Comparison of ENCODE assay signal across 15 cellular contexts in the genomic region with DNA sequence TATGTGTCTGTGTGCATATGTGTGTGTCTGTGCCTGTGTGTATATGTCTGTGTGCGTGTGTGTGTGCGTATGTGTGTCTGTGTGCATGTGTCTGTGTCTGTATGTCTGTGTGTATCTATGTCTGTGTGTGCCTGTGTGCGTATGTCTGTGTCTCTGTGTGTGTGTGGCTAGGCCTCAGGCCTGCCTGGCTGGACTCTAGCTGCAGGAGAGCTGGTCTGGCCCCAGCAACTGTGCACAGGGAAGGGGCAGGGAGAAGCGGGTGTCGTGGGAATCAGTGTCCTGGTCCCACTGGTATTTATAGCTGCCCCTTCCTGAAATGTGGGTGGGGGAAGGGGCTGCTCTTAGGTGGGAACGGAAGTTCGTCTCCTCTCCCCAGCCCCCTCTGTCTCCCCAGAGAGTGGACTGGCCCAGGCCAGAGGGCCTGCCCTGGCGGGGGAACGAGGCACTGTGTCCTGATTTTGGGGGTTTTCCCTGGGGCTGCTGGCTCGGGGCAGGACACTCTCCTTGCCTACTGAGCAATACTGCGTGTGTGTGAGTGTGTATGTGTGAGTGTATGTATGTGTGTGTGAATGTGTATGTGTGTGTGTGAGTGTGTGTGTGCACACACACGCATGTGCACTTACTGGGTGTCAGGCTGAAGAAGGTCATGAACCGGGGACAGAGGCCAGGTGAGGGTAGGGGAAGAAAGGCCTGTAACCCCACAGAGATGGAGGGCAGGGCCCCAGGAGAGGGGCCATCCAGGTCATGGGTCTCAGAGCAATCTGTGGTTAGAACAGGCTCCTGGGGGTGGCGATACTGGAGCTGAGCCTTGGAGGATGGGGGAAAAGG. TPM values are rescaled to one million over a fixed set of nuclear protein-coding genes. Genes with fewer than 3 reads are reported as not detected.
DNase-seq lines count a peak whose midpoint lies in the region; TF ChIP-seq lines count a peak whose summit lies in the region.
"Had no signal": no experiment of that assay in that cellular context is flagged by ENCODE, and none has a peak within 500 bp of the region (broad histone marks: within the 10 kb centered on the region; RNA-seq: fewer than 3 reads in every experiment).

No MANE protein-coding gene starts in this region.

- POLR2A ChIA-PET in RWPE1 (lab: Yijun Ruan, JAX; ENCODE audit: low non-redundant PET), result no interaction called here

- peak overlapping the region; percentile 94 for H3K27ac Mint-ChIP-seq in chondrocyte (ENCODE audit: unreplicated experiment)
- peak overlapping the region; percentile 95 for H3K27ac Mint-ChIP-seq in nephron progenitor cell
- H3K27ac Mint-ChIP-seq in type B pancreatic cell, result peak overlapping the region; percentile 7
- no peak overlapping the region for H3K27ac Mint-ChIP-seq in activated CD4-positive, alpha-beta T cell treated with anti-CD3 and anti-CD28 coated beads, Interleukin-2, amount 10 ng/mL, durations not matched to agents 24 days and 14 days
- H3K27ac Mint-ChIP-seq: activated naive CD8-positive, alpha-beta T cell treated with anti-CD3 and anti-CD28 coated beads, Interleukin-2, amount 10 ng/mL, durations not matched to agents 7 days and 5 days had no signal

- TF ChIP-seq CTCF in RWPE1 (conservative IDR thresholded peaks at IDR 0.05; ENCODE audit: low read depth) (no peak), chondrocyte (IDR thresholded peaks at IDR 0.05) (no peak), nephron progenitor cell (IDR thresholded peaks at IDR 0.05) (no peak), type B pancreatic cell (conservative IDR thresholded peaks at IDR 0.05) (no peak)

- H3K4me1 Mint-ChIP-seq in chondrocyte (ENCODE audit: low read depth) (peaks cover 75% of the 10 kb centered on the region), nephron progenitor cell (peaks cover 56% of the 10 kb centered on the region), type B pancreatic cell (ENCODE audit: unreplicated experiment) (peaks cover 18% of the 10 kb centered on the region)
- no peaks in the 10 kb centered on the region for H3K4me1 Mint-ChIP-seq in activated CD4-positive, alpha-beta T cell treated with anti-CD3 and anti-CD28 coated beads, Interleukin-2, amount 10 ng/mL, durations not matched to agents 24 days and 14 days
- H3K4me1 Mint-ChIP-seq: activated naive CD8-positive, alpha-beta T cell treated with anti-CD3 and anti-CD28 coated beads, Interleukin-2, amount 10 ng/mL, durations not matched to agents 7 days and 5 days had no signal

- DNase-seq in RWPE1 (ENCODE audit: low spot score) (no peak), chondrocyte (ENCODE audit: low spot score) (peak; percentile 54), nephron progenitor cell (no peak), type B pancreatic cell (ENCODE audit: extremely low spot score, unreplicated experiment) (no peak), amniotic stem cell (lab: John Stamatoyannopoulos, UW) (no peak), NCI-H69 (lab: John Stamatoyannopoulos, UW) (no peak)
- DNase-seq in activated CD4-positive, alpha-beta T cell treated with anti-CD3 and anti-CD28 coated beads, Interleukin-2, amount 10 ng/mL, durations not matched to agents 24 days and 14 days, result no peak
- DNase-seq: activated naive CD8-positive, alpha-beta T cell treated with anti-CD3 and anti-CD28 coated beads, Interleukin-2, amount 10 ng/mL, durations not matched to agents 7 days and 5 days; dermis blood vessel endothelial cell; lower lobe of right lung; NCI-H2081; NCI-H748 treated with DMSO at 0.1 percent for 48 hours; T-helper 2 cell had no signal

- peaks cover 23% of the 10 kb centered on the region for H3K36me3 Mint-ChIP-seq in chondrocyte (ENCODE audit: low read depth)
- no peaks in the 10 kb centered on the region for H3K36me3 Mint-ChIP-seq in nephron progenitor cell (ENCODE audit: low read depth)
- H3K36me3 Mint-ChIP-seq in type B pancreatic cell, result no peaks in the 10 kb centered on the region
- H3K36me3 Mint-ChIP-seq in activated CD4-positive, alpha-beta T cell treated with anti-CD3 and anti-CD28 coated beads, Interleukin-2, amount 10 ng/mL, durations not matched to agents 24 days and 14 days (ENCODE audit: low read depth), result no peaks in the 10 kb centered on the region
- H3K36me3 Mint-ChIP-seq: activated naive CD8-positive, alpha-beta T cell treated with anti-CD3 and anti-CD28 coated beads, Interleukin-2, amount 10 ng/mL, durations not matched to agents 7 days and 5 days had no signal

- no peaks in the 10 kb centered on the region for H3K9me3 Mint-ChIP-seq in chondrocyte (ENCODE audit: low read depth)
- H3K9me3 Mint-ChIP-seq in nephron progenitor cell, result no peaks in the 10 kb centered on the region
- H3K9me3 Mint-ChIP-seq in type B pancreatic cell, result no peaks in the 10 kb centered on the region
- no peaks in the 10 kb centered on the region for H3K9me3 Mint-ChIP-seq in activated CD4-positive, alpha-beta T cell treated with anti-CD3 and anti-CD28 coated beads, Interleukin-2, amount 10 ng/mL, durations not matched to agents 24 days and 14 days
- H3K9me3 Mint-ChIP-seq: activated naive CD8-positive, alpha-beta T cell treated with anti-CD3 and anti-CD28 coated beads, Interleukin-2, amount 10 ng/mL, durations not matched to agents 7 days and 5 days; CD14-positive monocyte had no signal

- H3K27ac ChIP-seq in RWPE1, result peak overlapping the region; percentile 26
- H3K27ac ChIP-seq: lower lobe of right lung, neutrophil had no signal

- peak overlapping the region; percentile 21 for H3K4me3 Mint-ChIP-seq in chondrocyte (ENCODE audit: unreplicated experiment)
- peak overlapping the region; percentile 1 for H3K4me3 Mint-ChIP-seq in nephron progenitor cell
- peak overlapping the region; percentile 2 for H3K4me3 Mint-ChIP-seq in type B pancreatic cell
- no peak overlapping the region for H3K4me3 Mint-ChIP-seq in activated CD4-positive, alpha-beta T cell treated with anti-CD3 and anti-CD28 coated beads, Interleukin-2, amount 10 ng/mL, durations not matched to agents 24 days and 14 days
- H3K4me3 Mint-ChIP-seq: activated naive CD8-positive, alpha-beta T cell treated with anti-CD3 and anti-CD28 coated beads, Interleukin-2, amount 10 ng/mL, durations not matched to agents 7 days and 5 days; CD14-positive monocyte had no signal

- no peaks in the 10 kb centered on the region for H3K27me3 Mint-ChIP-seq in chondrocyte (ENCODE audit: low read depth)
- H3K27me3 Mint-ChIP-seq in nephron progenitor cell (ENCODE audit: low read depth, poor library complexity), result no peaks in the 10 kb centered on the region
- H3K27me3 Mint-ChIP-seq in type B pancreatic cell, result peaks cover 3% of the 10 kb centered on the region
- H3K27me3 Mint-ChIP-seq in activated CD4-positive, alpha-beta T cell treated with anti-CD3 and anti-CD28 coated beads, Interleukin-2, amount 10 ng/mL, durations not matched to agents 24 days and 14 days, result no peaks in the 10 kb centered on the region
- H3K27me3 Mint-ChIP-seq: activated naive CD8-positive, alpha-beta T cell treated with anti-CD3 and anti-CD28 coated beads, Interleukin-2, amount 10 ng/mL, durations not matched to agents 7 days and 5 days had no signal

- CTCF ChIA-PET in RWPE1 (lab: Yijun Ruan, JAX), result interaction anchor here (0.6 kb wide), 1 partner anchor 9 kb away, joined by 3 read pairs; no protein-coding TSS in a partner anchor

- intact Hi-C loops in activated CD4-positive, alpha-beta T cell treated with anti-CD3 and anti-CD28 coated beads, Interleukin-2, amount 10 ng/mL, durations not matched to agents 24 days and 14 days (cut with micrococcal nuclease), result no loop called here

RNA-seq across cellular contexts. Expression of a gene that starts 6.6 kb away (rescaled TPM):
- total RNA-seq in chondrocyte (302 to 607 TPM (median 595 TPM) in 3 replicates), type B pancreatic cell (ENCODE audit: low replicate concordance) (0.19 and 7.3 TPM in 2 replicates)
- not detected in 2 replicates for total RNA-seq in activated CD4-positive, alpha-beta T cell treated with anti-CD3 and anti-CD28 coated beads, Interleukin-2, amount 10 ng/mL, durations not matched to agents 24 days and 14 days
- total RNA-seq: activated naive CD8-positive, alpha-beta T cell treated with anti-CD3 and anti-CD28 coated beads, Interleukin-2, amount 10 ng/mL, durations not matched to agents 7 days and 5 days had no signal

RNA-seq across cellular contexts. Expression of a gene that starts 58.4 kb away (rescaled TPM):
- total RNA-seq in chondrocyte (21.6 to 31.2 TPM (median 30.2 TPM) in 3 replicates), type B pancreatic cell (ENCODE audit: low replicate concordance) (24.9 and 34.3 TPM in 2 replicates)
- total RNA-seq in activated CD4-positive, alpha-beta T cell treated with anti-CD3 and anti-CD28 coated beads, Interleukin-2, amount 10 ng/mL, durations not matched to agents 24 days and 14 days, result 4.1 TPM in 2 replicates

Comparison
In these comparisons a context has a peak if more than half of its experiments do, and no peak if none do; other contexts are left out.
1. RNA of a gene that starts 6.6 kb away (total RNA-seq): 302 to 607 TPM in chondrocyte; 0.19 to 7.3 TPM in type B pancreatic cell and not detected in activated CD4-positive, alpha-beta T cell treated with anti-CD3 and anti-CD28 coated beads, Interleukin-2, amount 10 ng/mL, durations not matched to agents 24 days and 14 days; every median in the first group is over 10 times any median in the second.